35 cellular contexts compared by ENCODE assay signal in genomic region chr6:73143551-73143950, GRCh38.
"Had no signal": no experiment of that assay in that cellular context is flagged by ENCODE, and none has a peak within 500 bp of the region (broad histone marks: within the 10 kb centered on the region; RNA-seq: fewer than 3 reads in every experiment).

No MANE protein-coding gene starts in this region.

- H3K4me3 ChIP-seq: MG63 had no signal

- DNase-seq: Karpas-422, Kasumi-1, MG63, MM.1S, MV-4-11, NCI-H1048, NCI-H1092, NCI-H1092 treated with DMSO at 0.1 percent for 48 hours, NCI-H1105, NCI-H1105 treated with DMSO at 0.1 percent for 48 hours, NCI-H1417, NCI-H1417 treated with DMSO at 0.1 percent for 48 hours, NCI-H1436, NCI-H1436 treated with DMSO at 0.1 percent for 48 hours, NCI-H146, NCI-H1694, NCI-H1694 treated with DMSO at 0.1 percent for 48 hours, NCI-H187, NCI-H187 treated with DMSO at 0.1 percent for 48 hours, NCI-H1930, NCI-H2029, NCI-H2029 treated with DMSO at 0.1 percent for 48 hours, NCI-H2081, NCI-H2081 treated with DMSO at 0.1 percent for 48 hours, NCI-H2107, NCI-H2171, NCI-H2171 treated with DMSO at 0.1 percent for 48 hours, NCI-H2227 treated with DMSO at 0.1 percent for 48 hours, NCI-H226, NCI-H345, NCI-H446, NCI-H446 treated with DMSO at 0.1 percent for 48 hours, NCI-H510A, NCI-H510A treated with DMSO at 0.1 percent for 48 hours, NCI-H524 had no signal

- H3K27me3 ChIP-seq: MG63 had no signal

- H3K36me3 ChIP-seq: MG63 had no signal
